In the genomic region with DNA sequence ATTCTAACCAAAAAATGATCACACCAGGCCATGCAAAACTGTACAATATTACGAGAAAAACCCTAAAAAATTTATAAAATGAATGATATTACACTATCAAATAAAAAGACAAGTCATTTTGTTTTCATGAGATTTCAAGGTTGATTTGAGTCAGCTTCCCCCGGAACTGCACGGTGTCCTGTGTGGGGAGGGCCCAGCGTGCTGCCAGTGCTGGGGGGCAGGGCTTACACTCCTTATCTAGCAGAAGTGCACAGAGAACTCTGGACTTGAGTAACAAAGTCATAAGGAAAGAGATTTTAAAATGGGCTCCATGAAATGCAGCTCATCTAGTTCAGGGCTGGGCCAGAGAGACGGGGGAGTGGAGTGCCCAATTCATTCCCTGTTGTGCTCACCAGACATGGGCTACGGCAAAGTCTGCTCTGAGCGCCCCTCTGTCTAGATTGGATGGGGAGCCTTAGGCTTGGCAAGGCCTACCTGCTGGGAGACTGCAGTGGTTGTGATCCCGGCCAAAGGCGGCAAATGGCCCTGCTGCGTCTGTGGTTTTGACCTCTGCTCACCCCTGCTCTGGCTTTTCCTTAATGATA, we compare ENCODE assay signal across 9 cellular contexts. TPM values are rescaled to one million over a fixed set of nuclear protein-coding genes. Genes with fewer than 3 reads are reported as not detected.
DNase-seq lines count a peak whose midpoint lies in the region; ATAC-seq and TF ChIP-seq lines count a peak whose summit lies in the region.
"Had no signal": no experiment of that assay in that cellular context is flagged by ENCODE, and none has a peak within 500 bp of the region (broad histone marks: within the 10 kb centered on the region; RNA-seq: fewer than 3 reads in every experiment).

No MANE protein-coding gene starts in this region.

- peaks cover 23% of the 10 kb centered on the region for H3K4me1 Mint-ChIP-seq in T-helper 17 cell

- no peaks in the 10 kb centered on the region for H3K27me3 Mint-ChIP-seq in T-helper 17 cell

- H3K36me3 Mint-ChIP-seq in T-helper 17 cell (ENCODE audit: low read depth): peaks cover 13% of the 10 kb centered on the region

- H3K9ac ChIP-seq in colonic mucosa (ENCODE audit: low read depth in 2 of 2, low read length in 2 of 2): peak overlapping the region in 1 of 2 donors; percentile 76

- no peaks in the 10 kb centered on the region for H3K27me3 ChIP-seq in colonic mucosa

- no peak overlapping the region for H3K4me3 ChIP-seq in colonic mucosa

- no peak for TF ChIP-seq CTCF in colonic mucosa (IDR thresholded peaks at IDR 0.05)

- H3K27ac ChIP-seq in colonic mucosa: peak overlapping the region; percentile 87

- H3K4me3 Mint-ChIP-seq in T-helper 17 cell: no peak overlapping the region

- ATAC-seq in GM21786 (IDR thresholded peaks at IDR 0.05; ENCODE audit: unreplicated experiment): peak; percentile 67
- peak; percentile 82 for ATAC-seq in T-helper 17 cell
- no peak for ATAC-seq in GM18873 (IDR thresholded peaks at IDR 0.05; ENCODE audit: low FRiP score, unreplicated experiment)
- ATAC-seq in GM19463 (IDR thresholded peaks at IDR 0.05; ENCODE audit: unreplicated experiment): no peak

- peaks cover 16% of the 10 kb centered on the region for H3K4me1 ChIP-seq in colonic mucosa

- H3K27ac Mint-ChIP-seq in T-helper 17 cell: peak overlapping the region; percentile 94

- intact Hi-C loops in colonic mucosa (cut with DNase I): no loop called here

- peaks cover 7% of the 10 kb centered on the region for H3K36me3 ChIP-seq in colonic mucosa

- H3K9me3 ChIP-seq in T-helper 17 cell (ENCODE audit: control insufficient read depth, low read length, poor library complexity, severe bottlenecking): no peaks in the 10 kb centered on the region
- H3K9me3 ChIP-seq in colonic mucosa: no peaks in the 10 kb centered on the region

- no peak for DNase-seq in T-helper 17 cell
- DNase-seq in colonic mucosa: peak; percentile 88
- peak; percentile 15 for DNase-seq in pulmonary artery endothelial cell (ENCODE audit: low read depth, low spot score)
- no peak for DNase-seq in COLO668 (lab: John Stamatoyannopoulos, UW; ENCODE audit: unreplicated experiment)
- DNase-seq in NCI-H69 (lab: John Stamatoyannopoulos, UW): no peak
- DNase-seq: IMR-90 had no signal

RNA-seq across cellular contexts. Expression of gene COQ8A, which starts 50.1 kb away (rescaled TPM):
- total RNA-seq in T-helper 17 cell (10 to 100 TPM; 30.7 to 37.3 TPM), colonic mucosa (10 to 100 TPM; 56.3 to 58.1 TPM), pulmonary artery endothelial cell (7.3 and 13.5 TPM in 2 replicates)

Comparison
In these comparisons a context has a peak if more than half of its experiments do, and no peak if none do; other contexts are left out.
1. ATAC-seq: peak in GM21786 (single experiment) and T-helper 17 cell (single experiment); none in GM18873 (single experiment) and GM19463 (single experiment).
2. DNase-seq: peak in colonic mucosa (single experiment) and pulmonary artery endothelial cell (single experiment); none in T-helper 17 cell (0 of 3), COLO668 (single experiment) and NCI-H69 (single experiment).